13 cellular contexts compared by ENCODE assay signal in genomic region chr3:4642611-4643010, GRCh38.
DNase-seq lines count a peak whose midpoint lies in the region; ATAC-seq and TF ChIP-seq lines count a peak whose summit lies in the region.
"Had no signal": no experiment of that assay in that cellular context is flagged by ENCODE, and none has a peak within 500 bp of the region (broad histone marks: within the 10 kb centered on the region; RNA-seq: fewer than 3 reads in every experiment).

No MANE protein-coding gene starts in this region.

- H3K4me1 ChIP-seq in smooth muscle cell (ENCODE audit: low read depth), result no peaks in the 10 kb centered on the region
- H3K4me1 ChIP-seq: BE2C, HAP-1 had no signal

- H3K9ac ChIP-seq in smooth muscle cell (ENCODE audit: low read depth), result no peak overlapping the region

- no peak for DNase-seq in caudate nucleus (lab: John Stamatoyannopoulos, UW)
- DNase-seq in nephron progenitor cell, result no peak
- no peak for DNase-seq in smooth muscle cell (lab: John Stamatoyannopoulos, UW; ENCODE audit: unreplicated experiment)
- no peak for DNase-seq in activated naive CD4-positive, alpha-beta T cell treated with anti-CD3 and anti-CD28 coated beads, Interleukin-2, amount 10 ng/mL, durations not matched to agents 7 days and 5 days
- DNase-seq in stimulated activated naive B cell treated with anti-CD40 and anti-IgM and Interleukin-4, amounts not matched to agents 10 μg/mL and 1 μg/mL and 100 μg/mL, for 72 hours, result no peak
- DNase-seq: BE2C; CD4-positive, alpha-beta memory T cell; DMS79 treated with DMSO at 0.1 percent for 48 hours; EL had no signal

- H3K4me1 Mint-ChIP-seq in nephron progenitor cell, result peaks cover 21% of the 10 kb centered on the region
- H3K4me1 Mint-ChIP-seq in activated naive CD4-positive, alpha-beta T cell treated with anti-CD3 and anti-CD28 coated beads, Interleukin-2, amount 10 ng/mL, durations not matched to agents 7 days and 5 days, result peaks cover 21% of the 10 kb centered on the region
- H3K4me1 Mint-ChIP-seq in stimulated activated naive B cell treated with anti-CD40 and anti-IgM and Interleukin-4, amounts not matched to agents 10 μg/mL and 1 μg/mL and 100 μg/mL, for 72 hours, result peaks cover 0 to 1% of the 10 kb centered on the region in 2 donors

- H3K27ac Mint-ChIP-seq in nephron progenitor cell, result peak overlapping the region; percentile 40
- H3K27ac Mint-ChIP-seq in activated naive CD4-positive, alpha-beta T cell treated with anti-CD3 and anti-CD28 coated beads, Interleukin-2, amount 10 ng/mL, durations not matched to agents 7 days and 5 days, result no peak overlapping the region
- H3K27ac Mint-ChIP-seq in stimulated activated naive B cell treated with anti-CD40 and anti-IgM and Interleukin-4, amounts not matched to agents 10 μg/mL and 1 μg/mL and 100 μg/mL, for 72 hours, result no peak overlapping the region
- H3K27ac Mint-ChIP-seq: CD4-positive, alpha-beta memory T cell had no signal

- TF ChIP-seq CTCF in VCaP (conservative IDR thresholded peaks at IDR 0.05), result no peak
- TF ChIP-seq CTCF in nephron progenitor cell (IDR thresholded peaks at IDR 0.05), result no peak
- TF ChIP-seq CTCF in smooth muscle cell (IDR thresholded peaks at IDR 0.05; ENCODE audit: borderline replicate concordance, insufficient read depth, poor library complexity, severe bottlenecking), result no peak

- peak overlapping the region; percentile 17 for H2AFZ ChIP-seq in smooth muscle cell (ENCODE audit: low read depth)

- 72% methylated on average over 8 of the region's 8 CpGs for WGBS in smooth muscle cell (ENCODE audit: low lambda C conversion rate)

- no peaks in the 10 kb centered on the region for H3F3A ChIP-seq in smooth muscle cell (ENCODE audit: low read depth)

- H3K9me3 Mint-ChIP-seq in nephron progenitor cell, result no peaks in the 10 kb centered on the region
- H3K9me3 Mint-ChIP-seq in activated naive CD4-positive, alpha-beta T cell treated with anti-CD3 and anti-CD28 coated beads, Interleukin-2, amount 10 ng/mL, durations not matched to agents 7 days and 5 days, result no peaks in the 10 kb centered on the region
- H3K9me3 Mint-ChIP-seq in stimulated activated naive B cell treated with anti-CD40 and anti-IgM and Interleukin-4, amounts not matched to agents 10 μg/mL and 1 μg/mL and 100 μg/mL, for 72 hours, result no peaks in the 10 kb centered on the region
- H3K9me3 Mint-ChIP-seq: CD4-positive, alpha-beta memory T cell had no signal

- H3K4me3 ChIP-seq in smooth muscle cell, result no peak overlapping the region
- H3K4me3 ChIP-seq: HAP-1 had no signal

- ATAC-seq in HG03159 (IDR thresholded peaks at IDR 0.05; ENCODE audit: unreplicated experiment), result no peak
- ATAC-seq in stimulated activated naive B cell treated with anti-CD40 and anti-IgM and Interleukin-4, amounts not matched to agents 10 μg/mL and 1 μg/mL and 100 μg/mL, for 72 hours (replicated peaks), result no peak

- no peaks in the 10 kb centered on the region for H4K20me1 ChIP-seq in smooth muscle cell (ENCODE audit: low read depth)

- H3K27me3 Mint-ChIP-seq in nephron progenitor cell (ENCODE audit: low read depth, poor library complexity), result no peaks in the 10 kb centered on the region
- no peaks in the 10 kb centered on the region for H3K27me3 Mint-ChIP-seq in activated naive CD4-positive, alpha-beta T cell treated with anti-CD3 and anti-CD28 coated beads, Interleukin-2, amount 10 ng/mL, durations not matched to agents 7 days and 5 days
- no peaks in the 10 kb centered on the region for H3K27me3 Mint-ChIP-seq in stimulated activated naive B cell treated with anti-CD40 and anti-IgM and Interleukin-4, amounts not matched to agents 10 μg/mL and 1 μg/mL and 100 μg/mL, for 72 hours
- H3K27me3 Mint-ChIP-seq: CD4-positive, alpha-beta memory T cell had no signal

- H3K36me3 Mint-ChIP-seq in nephron progenitor cell (ENCODE audit: low read depth), result peaks cover 88% of the 10 kb centered on the region
- peaks cover 24% of the 10 kb centered on the region for H3K36me3 Mint-ChIP-seq in activated naive CD4-positive, alpha-beta T cell treated with anti-CD3 and anti-CD28 coated beads, Interleukin-2, amount 10 ng/mL, durations not matched to agents 7 days and 5 days
- H3K36me3 Mint-ChIP-seq in stimulated activated naive B cell treated with anti-CD40 and anti-IgM and Interleukin-4, amounts not matched to agents 10 μg/mL and 1 μg/mL and 100 μg/mL, for 72 hours, result peaks cover 44 to 54% of the 10 kb centered on the region in 2 donors

- no peaks in the 10 kb centered on the region for H3K27me3 ChIP-seq in smooth muscle cell (ENCODE audit: low read depth)
- H3K27me3 ChIP-seq: BE2C had no signal

- no peaks in the 10 kb centered on the region for H3K9me3 ChIP-seq in smooth muscle cell (replicated peaks; ENCODE audit: low read depth)
- H3K9me3 ChIP-seq: BE2C, HAP-1 had no signal

- H3K27ac ChIP-seq in VCaP (0 out of 2 replicates have a peak overlapping the region, but pooled peaks have one; percentile 8), caudate nucleus (ENCODE audit: low read depth, low read length) (peak overlapping the region; percentile 11), smooth muscle cell (ENCODE audit: low read depth) (peak overlapping the region; percentile 37)
- H3K27ac ChIP-seq: C4-2B had no signal

- no peaks in the 10 kb centered on the region for H3K36me3 ChIP-seq in smooth muscle cell (ENCODE audit: low read depth)
- H3K36me3 ChIP-seq: HAP-1 had no signal

- no peak overlapping the region for H3K4me3 Mint-ChIP-seq in nephron progenitor cell
- H3K4me3 Mint-ChIP-seq in activated naive CD4-positive, alpha-beta T cell treated with anti-CD3 and anti-CD28 coated beads, Interleukin-2, amount 10 ng/mL, durations not matched to agents 7 days and 5 days, result no peak overlapping the region
- H3K4me3 Mint-ChIP-seq in stimulated activated naive B cell treated with anti-CD40 and anti-IgM and Interleukin-4, amounts not matched to agents 10 μg/mL and 1 μg/mL and 100 μg/mL, for 72 hours, result no peak overlapping the region
- H3K4me3 Mint-ChIP-seq: CD4-positive, alpha-beta memory T cell had no signal

- CTCF ChIA-PET in activated naive CD4-positive, alpha-beta T cell treated with anti-CD3 and anti-CD28 coated beads, Interleukin-2, amount 10 ng/mL, durations not matched to agents 7 days and 5 days (lab: Charles Lee), result interaction anchor here (1.1 to 2.0 kb wide), 2 partner anchors 9 to 292 kb away, joined by 4 to 6 read pairs; no protein-coding TSS in a partner anchor

- H3K79me2 ChIP-seq in smooth muscle cell (ENCODE audit: low read depth), result no peaks in the 10 kb centered on the region

- H3K4me2 ChIP-seq in smooth muscle cell, result no peak overlapping the region
